Comparison of ENCODE assay signal across 1 cellular context in genomic region chr9:82829818-82830217, GRCh38.
TF ChIP-seq lines count a peak whose summit lies in the region.

No MANE protein-coding gene starts in this region.

TF ChIP-seq in HEK293, 187 proteins besides CTCF, POLR2A, EP300 and RAD21 (continued from another document and continues in another):
- TF ChIP-seq AEBP2 (tag by site-specific recombination; IDR thresholded peaks at IDR 0.05; ENCODE audit: borderline replicate concordance) (no peak), GLI4 (tag by site-specific recombination; IDR thresholded peaks at IDR 0.05) (no peak), PATZ1 (tag by site-specific recombination; IDR thresholded peaks at IDR 0.05) (no peak), ZNF514 (tag by site-specific recombination; IDR thresholded peaks at IDR 0.05) (no peak), ZNF510 (tag by site-specific recombination; IDR thresholded peaks at IDR 0.05; ENCODE audit: insufficient replicate concordance) (no peak), PBX3 (CRISPR knock-in tag; IDR thresholded peaks at IDR 0.05) (no peak), ZNF624 (tag by site-specific recombination; IDR thresholded peaks at IDR 0.05) (no peak), KLF10 (tag by site-specific recombination; IDR thresholded peaks at IDR 0.05) (no peak), ZNF580 (tag by site-specific recombination; IDR thresholded peaks at IDR 0.05) (no peak), ZNF132 (tag by site-specific recombination; IDR thresholded peaks at IDR 0.05; ENCODE audit: borderline replicate concordance) (no peak), ZBTB10 (tag by site-specific recombination; IDR thresholded peaks at IDR 0.05) (no peak), ZNF184 (tag by site-specific recombination; IDR thresholded peaks at IDR 0.05) (peak; percentile 60; the same call in 1 of the 2 replicates), PRDM4 (tag by site-specific recombination; IDR thresholded peaks at IDR 0.05) (peak; percentile 72), ZNF280C (tag by site-specific recombination; IDR thresholded peaks at IDR 0.05) (no peak), ZNF707 (tag by site-specific recombination; IDR thresholded peaks at IDR 0.05) (no peak), ZNF221 (tag by site-specific recombination; IDR thresholded peaks at IDR 0.05; ENCODE audit: borderline replicate concordance) (no peak), ZNF302 (tag by site-specific recombination; IDR thresholded peaks at IDR 0.05; ENCODE audit: low read depth) (no peak), ZNF529 (tag by site-specific recombination; IDR thresholded peaks at IDR 0.05; ENCODE audit: insufficient replicate concordance) (no peak), SP3 (tag by site-specific recombination; IDR thresholded peaks at IDR 0.05) (no peak), ZBTB20 (tag by site-specific recombination; IDR thresholded peaks at IDR 0.05) (no peak), ZFP41 (tag by site-specific recombination; IDR thresholded peaks at IDR 0.05; ENCODE audit: borderline replicate concordance) (no peak), FEZF1 (tag by site-specific recombination; IDR thresholded peaks at IDR 0.05) (peak; percentile 81), ZNF239 (tag by site-specific recombination; IDR thresholded peaks at IDR 0.05) (no peak), ZNF112 (tag by site-specific recombination; IDR thresholded peaks at IDR 0.05) (no peak), ZBTB44 (tag by site-specific recombination; IDR thresholded peaks at IDR 0.05) (peak; percentile 49; the same call in 1 of the 2 replicates), ZNF791 (tag by site-specific recombination; IDR thresholded peaks at IDR 0.05) (no peak), ZNF26 (tag by site-specific recombination; IDR thresholded peaks at IDR 0.05) (no peak), ZNF549 (tag by site-specific recombination; IDR thresholded peaks at IDR 0.05) (no peak), SP2 (tag by site-specific recombination; IDR thresholded peaks at IDR 0.05) (no peak), ZNF660 (tag by site-specific recombination; IDR thresholded peaks at IDR 0.05) (0 out of 2 replicates have a peak, but pooled peaks have one; percentile 50), ZNF544 (tag by site-specific recombination; IDR thresholded peaks at IDR 0.05) (no peak), GFI1B (tag by site-specific recombination; IDR thresholded peaks at IDR 0.05) (no peak), ZFP69B (tag by site-specific recombination; IDR thresholded peaks at IDR 0.05) (no peak), ZNF223 (tag by site-specific recombination; IDR thresholded peaks at IDR 0.05) (no peak), ZNF10 (tag by site-specific recombination; IDR thresholded peaks at IDR 0.05) (no peak), YY1 (tag by site-specific recombination; IDR thresholded peaks at IDR 0.05) (peak; percentile 45; the same call in 1 of the 2 replicates), ZNF449 (tag by site-specific recombination; IDR thresholded peaks at IDR 0.05) (no peak), PRDM1 (tag by site-specific recombination; IDR thresholded peaks at IDR 0.05) (no peak), ZBTB17 (tag by site-specific recombination; IDR thresholded peaks at IDR 0.05) (peak; percentile 57), ZNF157 (tag by site-specific recombination; IDR thresholded peaks at IDR 0.05) (no peak), ZFHX2 (tag by site-specific recombination; conservative IDR thresholded peaks at IDR 0.05) (no peak), ZNF37A (tag by site-specific recombination; IDR thresholded peaks at IDR 0.05) (no peak), ZNF843 (tag by site-specific recombination; IDR thresholded peaks at IDR 0.05) (peak; percentile 85), MYNN (tag by site-specific recombination; IDR thresholded peaks at IDR 0.05; ENCODE audit: borderline replicate concordance) (no peak), KLF7 (tag by site-specific recombination; IDR thresholded peaks at IDR 0.05; ENCODE audit: borderline replicate concordance) (no peak), WT1 (tag by site-specific recombination; IDR thresholded peaks at IDR 0.05) (peak; percentile 48; the same call in 1 of the 2 replicates), ZNF341 (tag by site-specific recombination; IDR thresholded peaks at IDR 0.05; ENCODE audit: low read depth) (no peak), ZBTB6 (tag by site-specific recombination; IDR thresholded peaks at IDR 0.05) (no peak), IKZF3 (tag by site-specific recombination; IDR thresholded peaks at IDR 0.05) (peak; percentile 58; the same call in 1 of the 2 replicates)
